In genomic region chr10:25890995-25891394, GRCh38 we compare ENCODE assay signal across 25 cellular contexts.
DNase-seq lines count a peak whose midpoint lies in the region; ATAC-seq and TF ChIP-seq lines count a peak whose summit lies in the region.
"Had no signal": no experiment of that assay in that cellular context is flagged by ENCODE, and none has a peak within 500 bp of the region (broad histone marks: within the 10 kb centered on the region; RNA-seq: fewer than 3 reads in every experiment).

No MANE protein-coding gene starts in this region.

- POLR2A ChIA-PET in HEK293T (lab: Yijun Ruan, JAX), result no interaction called here

- DNase-seq in HEK293T (ENCODE audit: extremely low spot score) (no peak), kidney tubule cell (ENCODE audit: low spot score) (peak; percentile 53)
- no peak for DNase-seq in activated effector memory CD4-positive, alpha-beta T cell treated with anti-CD3 and anti-CD28 coated beads, Interleukin-2, amount 50 U/mL, for 16 hours
- DNase-seq: 8988T; ACHN; AML-193; BE2C; C1 segment of cervical spinal cord; Caco-2; Calu3; CD4-positive, alpha-beta memory T cell; CD4-positive, alpha-beta T cell; CD4-positive, CD25-positive, alpha-beta regulatory T cell; CD8-positive, alpha-beta memory T cell; CD8-positive, alpha-beta T cell; COR-L47; DMS 273 treated with DMSO at 0.1 percent for 48 hours; DMS153; DMS53; DMS79; DMS79 treated with DMSO at 0.1 percent for 48 hours; DND-41; EL had no signal

- CTCF ChIA-PET in HEK293T (lab: Yijun Ruan, JAX), result no interaction called here

- no peak for ATAC-seq in GM18519 (IDR thresholded peaks at IDR 0.05; ENCODE audit: low FRiP score, unreplicated experiment)
- ATAC-seq: A549; CD8-positive, alpha-beta T cell had no signal

TF ChIP-seq in HEK293T, 16 proteins besides CTCF, POLR2A, EP300 and RAD21:
- no peak for TF ChIP-seq BHLHE40 (IDR thresholded peaks at IDR 0.05; ENCODE audit: borderline replicate concordance)
- no peak for TF ChIP-seq ELF4 (IDR thresholded peaks at IDR 0.05)
- peak; percentile 52; the same call in 1 of the 2 replicates for TF ChIP-seq PKNOX1 (IDR thresholded peaks at IDR 0.05)
